23 cellular contexts compared by ENCODE assay signal in genomic region chr15:85028416-85028815, GRCh38.
"Had no signal": no experiment of that assay in that cellular context is flagged by ENCODE, and none has a peak within 500 bp of the region (broad histone marks: within the 10 kb centered on the region; RNA-seq: fewer than 3 reads in every experiment).

No MANE protein-coding gene starts in this region.

- H3K9me3 Mint-ChIP-seq: activated naive CD4-positive, alpha-beta T cell treated with anti-CD3 and anti-CD28 coated beads, Interleukin-2, amount 50 U/mL, for 24 hours; effector memory CD8-positive, alpha-beta T cell; stimulated activated memory B cell treated with anti-CD40 and anti-IgM and Interleukin-4, amounts not matched to agents 10 μg/mL and 1 μg/mL and 100 μg/mL, for 72 hours had no signal

- H3K36me3 ChIP-seq: brain microvascular endothelial cell, esophagus squamous epithelium, gastrocnemius medialis, heart left ventricle, lower lobe of right lung had no signal

- H3K36me3 Mint-ChIP-seq: activated naive CD4-positive, alpha-beta T cell treated with anti-CD3 and anti-CD28 coated beads, Interleukin-2, amount 50 U/mL, for 24 hours; stimulated activated memory B cell treated with anti-CD40 and anti-IgM and Interleukin-4, amounts not matched to agents 10 μg/mL and 1 μg/mL and 100 μg/mL, for 72 hours had no signal

- H3K27me3 Mint-ChIP-seq: activated naive CD4-positive, alpha-beta T cell treated with anti-CD3 and anti-CD28 coated beads, Interleukin-2, amount 50 U/mL, for 24 hours; effector memory CD8-positive, alpha-beta T cell; stimulated activated memory B cell treated with anti-CD40 and anti-IgM and Interleukin-4, amounts not matched to agents 10 μg/mL and 1 μg/mL and 100 μg/mL, for 72 hours had no signal

- H3K27ac Mint-ChIP-seq: activated naive CD4-positive, alpha-beta T cell treated with anti-CD3 and anti-CD28 coated beads, Interleukin-2, amount 50 U/mL, for 24 hours; stimulated activated memory B cell treated with anti-CD40 and anti-IgM and Interleukin-4, amounts not matched to agents 10 μg/mL and 1 μg/mL and 100 μg/mL, for 72 hours had no signal

- DNase-seq: activated CD4-positive, alpha-beta T cell treated with anti-CD3 and anti-CD28 coated beads for 1 hour; activated CD4-positive, alpha-beta T cell treated with anti-CD3 and anti-CD28 coated beads, Interleukin-2, amount 50 U/mL, for 1 hour; activated gamma-delta T cell treated with Interleukin-2 at 50 U/mL for 16 hours; activated T-cell treated with anti-CD3 and anti-CD28 coated beads, Interleukin-2, amount 50 U/mL, for 1 hour; aorta; brain microvascular endothelial cell; caudate nucleus; effector memory CD8-positive, alpha-beta T cell; esophagus squamous epithelium; gastrocnemius medialis; heart left ventricle; left colon; lower lobe of right lung; mesendoderm; mucosa of descending colon; occipital lobe; posterior cingulate gyrus; small intestine; stimulated activated CD4-positive, alpha-beta T cell treated with anti-CD3 and anti-CD28 coated beads, Interleukin-2, amount 100 ng/mL, for 24 hours; T-helper 1 cell had no signal

- H3K4me3 Mint-ChIP-seq: activated naive CD4-positive, alpha-beta T cell treated with anti-CD3 and anti-CD28 coated beads, Interleukin-2, amount 50 U/mL, for 24 hours; effector memory CD8-positive, alpha-beta T cell; stimulated activated memory B cell treated with anti-CD40 and anti-IgM and Interleukin-4, amounts not matched to agents 10 μg/mL and 1 μg/mL and 100 μg/mL, for 72 hours had no signal

- ATAC-seq: effector memory CD8-positive, alpha-beta T cell; gastrocnemius medialis; heart left ventricle; left colon; lower lobe of right lung; mucosa of descending colon; sciatic nerve; stimulated activated memory B cell treated with anti-CD40 and anti-IgM and Interleukin-4, amounts not matched to agents 10 μg/mL and 1 μg/mL and 100 μg/mL, for 72 hours had no signal

- H3K27ac ChIP-seq: brain microvascular endothelial cell, esophagus squamous epithelium, gastrocnemius medialis, lower lobe of right lung had no signal

- H3K9me3 ChIP-seq: esophagus squamous epithelium, gastrocnemius medialis, heart left ventricle, lower lobe of right lung, mucosa of descending colon had no signal

- H3K27me3 ChIP-seq: brain microvascular endothelial cell, esophagus squamous epithelium, gastrocnemius medialis, heart left ventricle had no signal

- H3K4me3 ChIP-seq: esophagus squamous epithelium, gastrocnemius medialis, heart left ventricle, lower lobe of right lung, mucosa of descending colon had no signal
